In the genomic region with DNA sequence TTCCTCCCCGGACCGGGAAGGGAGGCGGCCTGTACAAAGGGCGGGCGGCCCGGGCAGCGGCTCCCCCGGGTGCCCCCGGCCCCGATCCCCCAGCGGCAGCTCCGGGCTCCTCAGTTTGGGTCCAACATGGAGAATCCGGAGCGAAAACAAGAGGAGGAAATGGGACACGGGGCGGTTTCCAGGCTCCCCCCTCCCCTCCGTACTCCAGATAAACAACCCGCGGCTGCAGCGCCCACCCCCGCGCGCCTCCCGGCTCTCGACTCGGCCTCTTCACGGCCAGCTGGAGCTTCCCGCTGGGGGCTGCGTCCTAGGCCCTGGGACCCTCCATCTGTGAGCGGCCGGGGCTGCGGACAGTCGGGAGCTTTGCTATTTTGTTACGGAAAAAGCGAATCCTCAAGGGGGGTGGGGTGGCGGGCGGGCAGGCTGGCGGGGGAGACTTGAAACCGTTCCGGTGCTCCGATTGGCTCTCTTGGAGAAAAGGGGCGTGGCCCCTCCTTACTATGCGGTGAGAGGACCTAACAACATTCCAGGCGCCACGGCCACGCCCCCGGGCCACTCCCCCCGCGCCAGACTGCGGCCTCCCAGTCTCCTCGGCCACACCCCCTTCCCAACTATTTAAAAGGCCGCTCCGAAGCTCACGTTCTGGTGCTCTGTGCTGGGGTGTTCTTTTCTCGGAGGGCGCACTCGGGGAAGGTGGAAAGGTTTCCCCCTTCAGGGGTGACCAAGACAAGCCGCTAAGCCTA, we compare ENCODE assay signal across 1 cellular context.
TF ChIP-seq lines count a peak whose summit lies in the region.

A gene with protein sequence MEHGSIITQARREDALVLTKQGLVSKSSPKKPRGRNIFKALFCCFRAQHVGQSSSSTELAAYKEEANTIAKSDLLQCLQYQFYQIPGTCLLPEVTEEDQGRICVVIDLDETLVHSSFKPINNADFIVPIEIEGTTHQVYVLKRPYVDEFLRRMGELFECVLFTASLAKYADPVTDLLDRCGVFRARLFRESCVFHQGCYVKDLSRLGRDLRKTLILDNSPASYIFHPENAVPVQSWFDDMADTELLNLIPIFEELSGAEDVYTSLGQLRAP (minus strand): TSS at position 153 of the 743 bp plus-strand sequence. CDS start 294 bp downstream, outside the sequence.

TF ChIP-seq in IMR-90, 13 proteins besides CTCF, POLR2A, EP300 and RAD21:
- TF ChIP-seq FOS (IDR thresholded peaks at IDR 0.05; ENCODE audit: low read depth, low read length) (no peak), RCOR1 (IDR thresholded peaks at IDR 0.05; ENCODE audit: insufficient replicate concordance, low read length) (no peak), MAZ (IDR thresholded peaks at IDR 0.05; ENCODE audit: borderline replicate concordance, low read depth, low read length) (peak; percentile 79), SMC3 (IDR thresholded peaks at IDR 0.05; ENCODE audit: low read depth, low read length) (peak; percentile 7; the same call in 1 of the 2 replicates), MAFK (IDR thresholded peaks at IDR 0.05; ENCODE audit: low read depth, low read length) (no peak)
- TF ChIP-seq, protein P1, sequence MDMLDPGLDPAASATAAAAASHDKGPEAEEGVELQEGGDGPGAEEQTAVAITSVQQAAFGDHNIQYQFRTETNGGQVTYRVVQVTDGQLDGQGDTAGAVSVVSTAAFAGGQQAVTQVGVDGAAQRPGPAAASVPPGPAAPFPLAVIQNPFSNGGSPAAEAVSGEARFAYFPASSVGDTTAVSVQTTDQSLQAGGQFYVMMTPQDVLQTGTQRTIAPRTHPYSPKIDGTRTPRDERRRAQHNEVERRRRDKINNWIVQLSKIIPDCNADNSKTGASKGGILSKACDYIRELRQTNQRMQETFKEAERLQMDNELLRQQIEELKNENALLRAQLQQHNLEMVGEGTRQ (IDR thresholded peaks at IDR 0.05; ENCODE audit: low read depth, low read length), result no peak
